In the genomic region with DNA sequence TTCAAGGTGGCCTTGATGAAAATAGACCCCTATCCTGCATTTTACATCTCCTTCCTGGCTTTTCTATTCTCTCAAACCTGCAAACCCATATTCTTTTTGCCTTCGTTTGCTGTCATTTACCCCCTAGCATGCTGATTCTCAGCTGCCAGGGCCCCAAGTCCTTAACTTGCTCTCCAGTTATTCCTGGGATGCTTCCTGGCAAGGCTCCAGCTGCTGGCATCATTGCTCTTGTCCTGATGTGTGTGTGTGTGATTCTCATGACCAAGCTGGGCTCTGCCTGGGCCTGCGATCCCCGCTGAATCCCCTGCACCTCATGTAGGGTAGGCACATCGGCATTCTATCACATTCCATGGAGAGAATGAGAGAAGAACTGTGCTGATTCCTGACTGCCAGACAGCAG, we compare ENCODE assay signal across 16 cellular contexts. TPM values are rescaled to one million over a fixed set of nuclear protein-coding genes. Genes with fewer than 3 reads are reported as not detected.
"Had no signal": no experiment of that assay in that cellular context is flagged by ENCODE, and none has a peak within 500 bp of the region (broad histone marks: within the 10 kb centered on the region; RNA-seq: fewer than 3 reads in every experiment).

No MANE protein-coding gene starts in this region.

- H3K27ac ChIP-seq: prostate gland, suprapubic skin had no signal

- H3K36me3 ChIP-seq: prostate gland, suprapubic skin had no signal

- H3K27me3 ChIP-seq: suprapubic skin had no signal

- ATAC-seq: activated CD4-positive, CD25-positive, alpha-beta regulatory T cell treated with anti-CD3 and anti-CD28 coated beads, Interleukin-2, amount 50 U/mL, for 24 hours; activated CD8-positive, alpha-beta memory T cell treated with anti-CD3 and anti-CD28 coated beads, Interleukin-2, amount 10 ng/mL, durations not matched to agents 7 days and 5 days; activated T-cell treated with anti-CD3 and anti-CD28 coated beads, Interleukin-2, amount 50 U/mL, for 4 hours; natural killer cell; stimulated activated naive CD8-positive, alpha-beta T cell treated with anti-CD3 and anti-CD28 coated beads, Interleukin-15, Interleukin-2, amounts not matched to agents 100 U/mL and 50 U/mL, for 24 hours had no signal

- DNase-seq: activated CD4-positive, alpha-beta T cell treated with anti-CD3 and anti-CD28 coated beads, Interleukin-2, amount 50 U/mL, for 4 hours; activated CD8-positive, alpha-beta memory T cell treated with anti-CD3 and anti-CD28 coated beads, Interleukin-2, amount 10 ng/mL, durations not matched to agents 7 days and 5 days; activated gamma-delta T cell; activated naive CD8-positive, alpha-beta T cell treated with anti-CD3 and anti-CD28 coated beads for 36 hours; activated T-cell treated with anti-CD3 and anti-CD28 coated beads, Interleukin-2, amount 50 U/mL, for 4 hours; mammary epithelial cell; mucosa of descending colon; natural killer cell; nucleus accumbens; stimulated activated CD4-positive, alpha-beta T cell treated with anti-CD3 and anti-CD28 coated beads, Interleukin-4, amount 100 ng/mL, for 1 hour; stimulated activated CD8-positive, alpha-beta memory T cell treated with anti-CD3 and anti-CD28 coated beads, Interleukin-4, amount 100 ng/mL, for 48 hours; stimulated activated naive CD8-positive, alpha-beta T cell treated with anti-CD3 and anti-CD28 coated beads, Interleukin-15, Interleukin-2, amounts not matched to agents 100 U/mL and 50 U/mL, for 24 hours had no signal

- FAIRE-seq: colon had no signal

- H3K9me3 ChIP-seq: prostate gland, suprapubic skin had no signal

- H3K4me3 ChIP-seq: mucosa of descending colon, prostate gland, suprapubic skin had no signal

RNA-seq across cellular contexts. Expression of a gene that starts 11.9 kb away (rescaled TPM):
- total RNA-seq: natural killer cell had no signal
